ENCODE assay signal across 8 cellular contexts in genomic region chr11:118790357-118791014, GRCh38. TPM values are rescaled to one million over a fixed set of nuclear protein-coding genes. Genes with fewer than 3 reads are reported as not detected.
DNase-seq lines count a peak whose midpoint lies in the region; ATAC-seq, FAIRE-seq and TF ChIP-seq lines count a peak whose summit lies in the region.

No MANE protein-coding gene starts in this region.

- peak; percentile 20 to 51 for TF ChIP-seq CTCF in endothelial cell of umbilical vein (IDR thresholded peaks at IDR 0.05; ENCODE audit: extremely low read depth in 1 of 2, insufficient read depth in 1 of 2, low read depth in 1 of 2, low read length in 2 of 2)

- H3K9me3 ChIP-seq in endothelial cell of umbilical vein (replicated peaks; ENCODE audit: control insufficient read depth, insufficient read depth, low read length): no peaks in the 10 kb centered on the region

- peaks cover 8% of the 10 kb centered on the region for H4K20me1 ChIP-seq in endothelial cell of umbilical vein (replicated peaks; ENCODE audit: control insufficient read depth, extremely low read depth, insufficient read depth, low read length)

- dilution Hi-C loops in endothelial cell of umbilical vein (cut with MboI; ENCODE audit: extremely low pct_ligation_motif_present, low sequenced_read_pairs): no loop called here

- no TSS peak for BruUV-seq in endothelial cell of umbilical vein (replicated peaks; lab: Mats Ljungman, UMichigan)

- intact Hi-C loops in endothelial cell of umbilical vein (cut with micrococcal nuclease): loop anchor here (1.0 to 5.0 kb wide), 5 partner anchors 131 to 530 kb away; partner anchors contain the start of gene UPK2

- H3K27me3 ChIP-seq in endothelial cell of umbilical vein (ENCODE audit: control insufficient read depth in 2 of 2, insufficient read depth in 2 of 2, low read length in 2 of 2): no peaks in the 10 kb centered on the region

- H3K4me3 ChIP-seq in endothelial cell of umbilical vein (replicated peaks in 1 of 3; ENCODE audit: insufficient read depth in 1 of 3, low read depth in 1 of 3, low read length in 3 of 3): peak overlapping the region; percentile 70 to 87 (median 84)

- peak overlapping the region; percentile 86 for H3K27ac ChIP-seq in endothelial cell of umbilical vein (ENCODE audit: insufficient read depth, low read depth, low read length)

- POLR2A ChIA-PET in endothelial cell of umbilical vein (lab: Charles Lee): interaction anchor here (0.6 to 1.3 kb wide), 4 partner anchors 12 to 207 kb away, joined by 3 to 4 read pairs (median 4); partner anchors contain the start of gene CENATAC

- H3K79me2 ChIP-seq in endothelial cell of umbilical vein (ENCODE audit: control insufficient read depth, insufficient read depth, low read length): peaks cover 58% of the 10 kb centered on the region

- H3K9me1 ChIP-seq in endothelial cell of umbilical vein (replicated peaks; ENCODE audit: control insufficient read depth, extremely low read depth, insufficient read depth, low read length): no peaks in the 10 kb centered on the region

- H3K4me2 ChIP-seq in endothelial cell of umbilical vein (ENCODE audit: insufficient read depth, low read length): peak overlapping the region; percentile 92

- peaks cover 0 to 7% of the 10 kb centered on the region in 2 experiments for H3K36me3 ChIP-seq in endothelial cell of umbilical vein (ENCODE audit: control insufficient read depth in 2 of 2, extremely low read depth in 1 of 2, insufficient read depth in 2 of 2, low read length in 2 of 2)

- peak; percentile 32 for ATAC-seq in HG03066 (IDR thresholded peaks at IDR 0.05; ENCODE audit: low read depth, unreplicated experiment)

- FAIRE-seq in endothelial cell of umbilical vein (lab: Jason Lieb, UNC): peak; percentile 42

- H2AFZ ChIP-seq in endothelial cell of umbilical vein (ENCODE audit: low read depth, low read length): peak overlapping the region; percentile 23

- peaks cover 21% of the 10 kb centered on the region for H3K4me1 ChIP-seq in endothelial cell of umbilical vein (ENCODE audit: control insufficient read depth, extremely low read depth, insufficient read depth, low read length)

- no peak for TF ChIP-seq POLR2A in endothelial cell of umbilical vein (IDR thresholded peaks at IDR 0.05; ENCODE audit: low read depth, low read length)

- H3K9ac ChIP-seq in endothelial cell of umbilical vein (replicated peaks; ENCODE audit: extremely low read depth, insufficient read depth, low read length): peak overlapping the region; percentile 97

- CTCF ChIA-PET in endothelial cell of umbilical vein (lab: Charles Lee): interaction anchor here (0.6 to 2.9 kb wide), 20 partner anchors 9 to 312 kb away, joined by 3 to 13 read pairs (median 4); partner anchors contain the start of genes BCL9L and UPK2

- peak; percentile 46 to 65 for DNase-seq in NCI-H524 (lab: John Stamatoyannopoulos, UW)
- no peak for DNase-seq in NCI-H524 treated with DMSO at 0.1 percent for 48 hours (lab: John Stamatoyannopoulos, UW)
- peak; percentile 16 for DNase-seq in NCI-H510A (lab: John Stamatoyannopoulos, UW)
- DNase-seq in activated CD8-positive, alpha-beta memory T cell treated with anti-CD3 and anti-CD28 coated beads for 48 hours (ENCODE audit: low read depth in 2 of 3, low spot score in 2 of 3): peak; percentile 31 to 62 (median 50)
- peak; percentile 78 for DNase-seq in endothelial cell of umbilical vein (ENCODE audit: low read depth, low spot score)
- peak; percentile 88 for DNase-seq in midbrain (lab: John Stamatoyannopoulos, UW)
- peak; percentile 24 to 25 for DNase-seq in stimulated activated CD8-positive, alpha-beta memory T cell treated with anti-CD3 and anti-CD28 coated beads, Interleukin-4, amount 100 ng/mL, for 4 hours (ENCODE audit: low read depth in 2 of 2, low spot score in 1 of 2)

TF ChIP-seq in endothelial cell of umbilical vein, 7 proteins besides CTCF, POLR2A, EP300 and RAD21:
- TF ChIP-seq MAX (IDR thresholded peaks at IDR 0.05; ENCODE audit: insufficient read depth, insufficient read length): no peak
- no peak for TF ChIP-seq GATA2 (IDR thresholded peaks at IDR 0.05; ENCODE audit: insufficient read depth, insufficient read length, low read depth, low read length)
- no peak for TF ChIP-seq MYC (IDR thresholded peaks at IDR 0.05; ENCODE audit: low read depth, low read length)
- TF ChIP-seq FOS (IDR thresholded peaks at IDR 0.05; ENCODE audit: borderline replicate concordance, insufficient read depth, low read length): no peak
- no peak for TF ChIP-seq JUN (IDR thresholded peaks at IDR 0.05; ENCODE audit: borderline replicate concordance, insufficient read depth, insufficient read length, low read depth)
- TF ChIP-seq EZH2 (IDR thresholded peaks at IDR 0.05; ENCODE audit: borderline replicate concordance, low read depth, low read length, severe bottlenecking): no peak
- no peak for TF ChIP-seq POLR2AphosphoS5 (IDR thresholded peaks at IDR 0.05; ENCODE audit: insufficient read depth, low read depth, low read length)
TF ChIP-seq in endothelial cell of umbilical vein: peak in this region for 0.

RNA-seq across cellular contexts. Expression of gene DDX6, which starts 0.5 kb away (rescaled TPM):
- total RNA-seq in endothelial cell of umbilical vein: 132 and 138 TPM in 2 replicates
- 13.2 and 19.1 TPM in 2 replicates for polyA plus RNA-seq in endothelial cell of umbilical vein
- 20.9 and 21.0 TPM in 2 replicates for polyA plus RNA-seq in endothelial cell of umbilical vein (2011; cell fraction: cytosol; rRNA removed)
- 29.8 and 35.8 TPM in 2 replicates for polyA plus RNA-seq in endothelial cell of umbilical vein (2011; cell fraction: nucleus; rRNA removed)
- polyA plus RNA-seq in endothelial cell of umbilical vein (2012): 44.6 and 61.7 TPM in 2 replicates
- 115 and 136 TPM in 2 replicates for polyA minus RNA-seq in endothelial cell of umbilical vein
- 37.5 TPM for polyA minus RNA-seq in endothelial cell of umbilical vein (2011; cell fraction: cytosol; rRNA and poly(A)+ RNA removed)
- polyA minus RNA-seq in endothelial cell of umbilical vein (2011; cell fraction: nucleus; rRNA and poly(A)+ RNA removed): 71.4 and 99.7 TPM in 2 replicates
